Comparison of ENCODE assay signal across 12 cellular contexts in genomic region chr2:224816816-224817215, GRCh38.
A peak's percentile ranks its signal among the peaks of the same experiment; 100 is the strongest.
DNase-seq lines count a peak whose midpoint lies in the region; ATAC-seq, FAIRE-seq and TF ChIP-seq lines count a peak whose summit lies in the region.
"Had no signal": no experiment of that assay in that cellular context is flagged by ENCODE, and none has a peak within 500 bp of the region (broad histone marks: within the 10 kb centered on the region; RNA-seq: fewer than 3 reads in every experiment).

No MANE protein-coding gene starts in this region.

- H4K91ac ChIP-seq in mesenchymal stem cell (ENCODE audit: low read length), result no peak overlapping the region

- H3K27ac ChIP-seq in brain microvascular endothelial cell (peak overlapping the region; percentile 69), mesenchymal stem cell (ENCODE audit: low read length, poor library complexity, severe bottlenecking) (peak overlapping the region; percentile 85)
- H3K27ac ChIP-seq: upper lobe of left lung had no signal

- no peak overlapping the region for H3K23ac ChIP-seq in mesenchymal stem cell (ENCODE audit: low read length in 2 of 2)

- H3K9me3 ChIP-seq in mesenchymal stem cell (ENCODE audit: control insufficient read depth, low read length) (no peaks in the 10 kb centered on the region), MG63 (peaks cover 4% of the 10 kb centered on the region; the same call in 1 of the 2 replicates)
- H3K9me3 ChIP-seq: upper lobe of left lung had no signal

- H2BK5ac ChIP-seq in mesenchymal stem cell (ENCODE audit: low read depth, low read length, poor library complexity, severe bottlenecking), result no peak overlapping the region

- H2AK5ac ChIP-seq in mesenchymal stem cell (ENCODE audit: low read length, severe bottlenecking), result no peak overlapping the region

- no peak overlapping the region for H3K14ac ChIP-seq in mesenchymal stem cell (ENCODE audit: low read length in 2 of 2)

- H3K4me1 ChIP-seq in mesenchymal stem cell (ENCODE audit: control insufficient read depth, insufficient read depth, low read depth, low read length), result peaks cover 1% of the 10 kb centered on the region
- H3K4me1 ChIP-seq: upper lobe of left lung had no signal

- FAIRE-seq in GM12892 (lab: Jason Lieb, UNC), result no peak

- no peak overlapping the region for H2BK15ac ChIP-seq in mesenchymal stem cell (ENCODE audit: low read depth, poor library complexity, severe bottlenecking)

- H3K4ac ChIP-seq in mesenchymal stem cell (ENCODE audit: low read depth in 1 of 2, low read length in 2 of 2), result no peak overlapping the region

- no peak overlapping the region for H2AFZ ChIP-seq in mesenchymal stem cell (ENCODE audit: low read depth, low read length)

- no peak overlapping the region for H2BK12ac ChIP-seq in mesenchymal stem cell (ENCODE audit: low read length in 2 of 2)

- ATAC-seq in HG03520 (IDR thresholded peaks at IDR 0.05; ENCODE audit: unreplicated experiment), result no peak
- no peak for ATAC-seq in GM18520 (IDR thresholded peaks at IDR 0.05; ENCODE audit: unreplicated experiment)
- ATAC-seq: Right ventricle myocardium inferior had no signal

- TF ChIP-seq CTCF in brain microvascular endothelial cell (IDR thresholded peaks at IDR 0.05; ENCODE audit: low read depth, low read length, missing control alignments), result no peak

- WGBS in mesenchymal stem cell, result 0% methylated on average over 2 of the region's 4 CpGs

- H3K4me3 ChIP-seq in brain microvascular endothelial cell (ENCODE audit: low read depth, low read length), result no peak overlapping the region
- H3K4me3 ChIP-seq in mesenchymal stem cell (ENCODE audit: insufficient read depth in 1 of 2, low read depth in 1 of 2, low read length in 2 of 2), result no peak overlapping the region
- H3K4me3 ChIP-seq in MG63, result no peak overlapping the region
- H3K4me3 ChIP-seq: upper lobe of left lung had no signal

- no peak for TF ChIP-seq POLR2A in GM12892 (IDR thresholded peaks at IDR 0.05; ENCODE audit: low read depth, low read length)

- no peak overlapping the region for H3K4me2 ChIP-seq in mesenchymal stem cell (ENCODE audit: low read length, poor library complexity, severe bottlenecking)

- H3K79me1 ChIP-seq in mesenchymal stem cell (replicated peaks; ENCODE audit: low read length, poor library complexity, severe bottlenecking), result peaks cover 1% of the 10 kb centered on the region

- peak; percentile 56 for DNase-seq in AG20443 (ENCODE audit: low spot score)
- peak; percentile 38 for DNase-seq in HPDE6-E6E7 (ENCODE audit: extremely low spot score)
- DNase-seq in brain microvascular endothelial cell, result peak; percentile 34
- DNase-seq in mesenchymal stem cell, result peak; percentile 76
- no peak for DNase-seq in GM12892 (ENCODE audit: insufficient read length)
- no peak for DNase-seq in MG63
- DNase-seq: NCI-H2107; stimulated activated CD4-positive, alpha-beta T cell treated with anti-CD3 and anti-CD28 coated beads, Interleukin-4, amount 100 ng/mL, for 24 hours; upper lobe of left lung had no signal

- in situ Hi-C loops in brain microvascular endothelial cell (cut with HindIII; ENCODE audit: low pct_ligation_motif_present, low sequenced_read_pairs), result no loop called here

- no peak overlapping the region for H4K8ac ChIP-seq in mesenchymal stem cell (ENCODE audit: low read length)

- H3K36me3 ChIP-seq in brain microvascular endothelial cell (replicated peaks) (peaks cover 8% of the 10 kb centered on the region), mesenchymal stem cell (ENCODE audit: control insufficient read depth in 1 of 2, insufficient read depth in 2 of 2, low read depth in 1 of 2, low read length in 2 of 2) (peaks cover 9 to 69% of the 10 kb centered on the region in 2 experiments), MG63 (peaks cover 24% of the 10 kb centered on the region)
- H3K36me3 ChIP-seq: upper lobe of left lung had no signal

- no peak overlapping the region for H3K9ac ChIP-seq in mesenchymal stem cell (ENCODE audit: low read length)

- no peak overlapping the region for H3K18ac ChIP-seq in mesenchymal stem cell (ENCODE audit: low read depth in 1 of 2, low read length in 2 of 2)

- no peak overlapping the region for H2BK120ac ChIP-seq in mesenchymal stem cell (ENCODE audit: low read depth, low read length)

- no peaks in the 10 kb centered on the region for H3K27me3 ChIP-seq in brain microvascular endothelial cell (replicated peaks)
- H3K27me3 ChIP-seq in mesenchymal stem cell (ENCODE audit: control insufficient read depth in 1 of 2, insufficient read depth in 1 of 2, low read length in 2 of 2), result no peaks in the 10 kb centered on the region
- H3K27me3 ChIP-seq in MG63, result no peaks in the 10 kb centered on the region
- H3K27me3 ChIP-seq: upper lobe of left lung had no signal

Comparison
In these comparisons a context has a peak if more than half of its experiments do, and no peak if none do; other contexts are left out.
1. DNase-seq: peak in AG20443 (single experiment), HPDE6-E6E7 (single experiment), brain microvascular endothelial cell (single experiment) and mesenchymal stem cell (single experiment); none in GM12892 (single experiment) and MG63 (single experiment).